22 cellular contexts compared by ENCODE assay signal in genomic region chr7:132161976-132162375, GRCh38.
"Had no signal": no experiment of that assay in that cellular context is flagged by ENCODE, and none has a peak within 500 bp of the region (broad histone marks: within the 10 kb centered on the region; RNA-seq: fewer than 3 reads in every experiment).

No MANE protein-coding gene starts in this region.

- H3K36me3 ChIP-seq: ovary, uterus had no signal

- H3K4me1 Mint-ChIP-seq: endodermal cell; naive thymus-derived CD4-positive, alpha-beta T cell had no signal

- H3K4me3 ChIP-seq: coronary artery, heart left ventricle, lung, ovary, right atrium auricular region, sigmoid colon, skin epidermis, stomach, uterus had no signal

- DNase-seq: effector CD4-positive, alpha-beta T cell; erythroblast; foreskin keratinocyte; hippocampal formation; left colon; left ventricle myocardium superior; naive thymus-derived CD4-positive, alpha-beta T cell; ovary; sigmoid colon; stimulated activated CD4-positive, alpha-beta T cell treated with anti-CD3 and anti-CD28 coated beads, Interleukin-12 subunit alpha, Interleukin-12 subunit beta, amount 100 ng/mL, for 4 hours; stimulated activated naive CD4-positive, alpha-beta T cell; trophoblast cell; uterus had no signal

- H3K4me1 ChIP-seq: foreskin keratinocyte, sigmoid colon, uterus had no signal

- H3K27me3 ChIP-seq: heart left ventricle, ovary, right atrium auricular region, sigmoid colon, stomach, uterus had no signal

- H3K27ac ChIP-seq: coronary artery, foreskin keratinocyte, ovary, right atrium auricular region, sigmoid colon, stomach, uterus had no signal

- H3K9me3 ChIP-seq: heart left ventricle, ovary, right atrium auricular region, sigmoid colon, stomach, uterus had no signal

- ATAC-seq: foreskin keratinocyte; naive thymus-derived CD4-positive, alpha-beta T cell had no signal

- H3K9me3 Mint-ChIP-seq: endodermal cell, neural crest cell had no signal

- FAIRE-seq: endothelial cell of umbilical vein had no signal

- H3K36me3 Mint-ChIP-seq: naive thymus-derived CD4-positive, alpha-beta T cell had no signal

- H3K4me3 Mint-ChIP-seq: endodermal cell; naive thymus-derived CD4-positive, alpha-beta T cell; neural crest cell had no signal
